Comparison of ENCODE assay signal across 13 cellular contexts in the genomic region with DNA sequence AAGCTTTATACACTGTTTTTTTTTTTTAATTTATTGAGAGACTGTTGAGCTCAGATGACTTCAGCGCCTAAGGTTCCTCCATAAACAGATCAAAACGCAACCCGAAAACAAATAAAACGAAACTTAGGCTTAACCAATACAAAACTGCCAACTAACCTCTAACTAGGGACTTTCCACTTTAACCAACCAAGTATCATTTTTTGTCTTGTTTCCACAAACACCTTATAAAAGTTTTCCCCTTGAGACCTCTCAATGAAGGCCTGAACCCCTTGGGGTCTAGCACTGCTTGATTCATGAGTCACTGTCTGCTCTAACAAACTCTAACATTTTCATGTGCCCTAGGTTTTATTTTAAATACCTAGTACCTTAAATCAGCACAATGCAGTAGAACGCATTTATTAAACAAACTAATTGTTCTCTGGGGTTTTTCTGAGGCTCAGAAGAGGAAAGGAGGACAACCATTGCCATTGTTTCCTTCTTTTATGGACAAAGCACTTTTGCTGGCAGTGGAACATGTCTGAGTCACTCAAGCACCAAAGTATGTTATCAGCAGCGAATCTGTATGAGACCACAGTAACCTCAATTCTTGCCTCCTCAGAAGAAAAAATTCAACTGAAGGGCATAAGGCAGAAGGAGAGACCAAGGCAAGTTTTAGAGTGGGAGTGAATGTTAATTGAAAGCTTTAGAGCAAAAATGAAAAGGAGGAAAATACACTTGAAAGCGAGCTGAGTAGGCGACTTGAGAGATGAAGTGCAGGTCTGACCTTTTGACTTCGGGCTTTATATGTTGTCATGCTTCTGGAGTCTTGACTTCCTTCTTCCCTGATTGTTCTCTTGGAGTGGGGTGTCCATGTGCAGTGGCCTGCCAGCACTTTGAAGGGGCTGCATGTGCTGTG.
A peak's percentile ranks its signal among the peaks of the same experiment; 100 is the strongest.
DNase-seq lines count a peak whose midpoint lies in the region; ATAC-seq lines count a peak whose summit lies in the region.
"Had no signal": no experiment of that assay in that cellular context is flagged by ENCODE, and none has a peak within 500 bp of the region (broad histone marks: within the 10 kb centered on the region; RNA-seq: fewer than 3 reads in every experiment).

No MANE protein-coding gene starts in this region.

- no peak overlapping the region for H2AFZ ChIP-seq in neuronal stem cell (ENCODE audit: low read length)

- peak overlapping the region; percentile 47 for H3K27ac Mint-ChIP-seq in stimulated activated naive B cell treated with anti-CD40 and anti-IgM and Interleukin-4, amounts not matched to agents 10 μg/mL and 1 μg/mL and 100 μg/mL, for 72 hours
- H3K27ac Mint-ChIP-seq: immature natural killer cell; naive thymus-derived CD4-positive, alpha-beta T cell had no signal

- no peaks in the 10 kb centered on the region for H3K27me3 Mint-ChIP-seq in stimulated activated naive B cell treated with anti-CD40 and anti-IgM and Interleukin-4, amounts not matched to agents 10 μg/mL and 1 μg/mL and 100 μg/mL, for 72 hours
- H3K27me3 Mint-ChIP-seq: naive thymus-derived CD4-positive, alpha-beta T cell had no signal

- no peak overlapping the region for H3K27ac ChIP-seq in neuronal stem cell (replicated peaks; ENCODE audit: low read length)

- peaks cover 0 to 9% of the 10 kb centered on the region in 2 donors for H3K9me3 Mint-ChIP-seq in stimulated activated naive B cell treated with anti-CD40 and anti-IgM and Interleukin-4, amounts not matched to agents 10 μg/mL and 1 μg/mL and 100 μg/mL, for 72 hours

- H4K8ac ChIP-seq in neuronal stem cell (ENCODE audit: low read depth, low read length) = no peak overlapping the region

- no peaks in the 10 kb centered on the region for H3K4me1 ChIP-seq in neuronal stem cell (ENCODE audit: control insufficient read depth in 2 of 2, insufficient read depth in 1 of 2, low read depth in 1 of 2, low read length in 2 of 2)

- WGBS in neuronal stem cell (ENCODE audit: extremely low coverage in 2 of 2, insufficient read length in 2 of 2, insufficient replicate concordance in 1 of 2), 2 donors = no CpG with 5 or more reads among the region's 9 CpGs

- H3K4me1 Mint-ChIP-seq in stimulated activated naive B cell treated with anti-CD40 and anti-IgM and Interleukin-4, amounts not matched to agents 10 μg/mL and 1 μg/mL and 100 μg/mL, for 72 hours = no peaks in the 10 kb centered on the region
- H3K4me1 Mint-ChIP-seq: immature natural killer cell; naive thymus-derived CD4-positive, alpha-beta T cell had no signal

- no peak overlapping the region for H4K91ac ChIP-seq in neuronal stem cell (ENCODE audit: low read depth, low read length, poor library complexity)

- no peaks in the 10 kb centered on the region for H3K36me3 Mint-ChIP-seq in stimulated activated naive B cell treated with anti-CD40 and anti-IgM and Interleukin-4, amounts not matched to agents 10 μg/mL and 1 μg/mL and 100 μg/mL, for 72 hours
- H3K36me3 Mint-ChIP-seq: immature natural killer cell; naive thymus-derived CD4-positive, alpha-beta T cell had no signal

- H3K4me2 ChIP-seq in neuronal stem cell (ENCODE audit: insufficient read depth, low read length, poor library complexity, severe bottlenecking) = no peak overlapping the region

- no peak overlapping the region for H3K4ac ChIP-seq in neuronal stem cell (ENCODE audit: low read length)

- H3K23ac ChIP-seq in neuronal stem cell (ENCODE audit: low read depth, low read length, poor library complexity) = no peak overlapping the region

- no peak overlapping the region for H3K4me3 Mint-ChIP-seq in stimulated activated naive B cell treated with anti-CD40 and anti-IgM and Interleukin-4, amounts not matched to agents 10 μg/mL and 1 μg/mL and 100 μg/mL, for 72 hours
- H3K4me3 Mint-ChIP-seq: immature natural killer cell; naive thymus-derived CD4-positive, alpha-beta T cell had no signal

- H3K27me3 ChIP-seq in neuronal stem cell (ENCODE audit: control insufficient read depth in 3 of 3, insufficient read depth in 3 of 3, low read depth in 1 of 3, low read length in 3 of 3) = no peaks in the 10 kb centered on the region

- no peak overlapping the region for H2AK5ac ChIP-seq in neuronal stem cell (ENCODE audit: low read depth, low read length)

- no peak overlapping the region for H3K9ac ChIP-seq in neuronal stem cell (ENCODE audit: low read depth, low read length, poor library complexity)

- no peak overlapping the region for H3K18ac ChIP-seq in neuronal stem cell (ENCODE audit: low read length)

- no peak overlapping the region for H2BK12ac ChIP-seq in neuronal stem cell (ENCODE audit: low read length)

- no peak overlapping the region for H3K14ac ChIP-seq in neuronal stem cell (ENCODE audit: low read length)

- H3K4me3 ChIP-seq in neuronal stem cell (ENCODE audit: low read length in 2 of 2) = no peak overlapping the region

- ATAC-seq in GM19035 (IDR thresholded peaks at IDR 0.05; ENCODE audit: unreplicated experiment) (peak; percentile 87), HG02588 (IDR thresholded peaks at IDR 0.05; ENCODE audit: unreplicated experiment) (peak; percentile 88), HG03442 (IDR thresholded peaks at IDR 0.05; ENCODE audit: unreplicated experiment) (peak; percentile 82)
- ATAC-seq in stimulated activated naive B cell treated with anti-CD40 and anti-IgM and Interleukin-4, amounts not matched to agents 10 μg/mL and 1 μg/mL and 100 μg/mL, for 72 hours (replicated peaks) = peak; percentile 36 to 64
- ATAC-seq: naive thymus-derived CD4-positive, alpha-beta T cell had no signal

- no peak overlapping the region for H2BK5ac ChIP-seq in neuronal stem cell (ENCODE audit: low read length)

- no peaks in the 10 kb centered on the region for H3K79me1 ChIP-seq in neuronal stem cell (ENCODE audit: low read depth, low read length)

- no peaks in the 10 kb centered on the region for H3K36me3 ChIP-seq in neuronal stem cell (replicated peaks in 1 of 2; ENCODE audit: control insufficient read depth in 2 of 2, insufficient read depth in 2 of 2, low read length in 2 of 2)

- H3K9me3 ChIP-seq in neuronal stem cell (replicated peaks in 1 of 2; ENCODE audit: control insufficient read depth in 2 of 2, insufficient read depth in 1 of 2, low read depth in 1 of 2, low read length in 2 of 2) = no peaks in the 10 kb centered on the region

- no peak overlapping the region for H2BK120ac ChIP-seq in neuronal stem cell (ENCODE audit: low read depth, low read length)

- H2BK15ac ChIP-seq in neuronal stem cell (ENCODE audit: low read length) = no peak overlapping the region

- no peak for DNase-seq in stimulated activated naive B cell treated with anti-CD40 and anti-IgM and Interleukin-4, amounts not matched to agents 10 μg/mL and 1 μg/mL and 100 μg/mL, for 72 hours
- DNase-seq in neuronal stem cell (ENCODE audit: low spot score) (no peak), NCI-H187 (lab: John Stamatoyannopoulos, UW) (no peak), NCI-H446 treated with DMSO at 0.1 percent for 48 hours (lab: John Stamatoyannopoulos, UW) (no peak)
- DNase-seq: activated CD8-positive, alpha-beta memory T cell treated with anti-CD3 and anti-CD28 coated beads, Interleukin-2, amount 50 U/mL, for 4 hours; Calu3; immature natural killer cell; naive thymus-derived CD4-positive, alpha-beta T cell; NCI-H510A treated with DMSO at 0.1 percent for 48 hours; stimulated activated naive CD4-positive, alpha-beta T cell treated with Interleukin-2 at 50 U/mL for 16 hours had no signal
